Comparison of ENCODE assay signal across 1 cellular context in the genomic region with DNA sequence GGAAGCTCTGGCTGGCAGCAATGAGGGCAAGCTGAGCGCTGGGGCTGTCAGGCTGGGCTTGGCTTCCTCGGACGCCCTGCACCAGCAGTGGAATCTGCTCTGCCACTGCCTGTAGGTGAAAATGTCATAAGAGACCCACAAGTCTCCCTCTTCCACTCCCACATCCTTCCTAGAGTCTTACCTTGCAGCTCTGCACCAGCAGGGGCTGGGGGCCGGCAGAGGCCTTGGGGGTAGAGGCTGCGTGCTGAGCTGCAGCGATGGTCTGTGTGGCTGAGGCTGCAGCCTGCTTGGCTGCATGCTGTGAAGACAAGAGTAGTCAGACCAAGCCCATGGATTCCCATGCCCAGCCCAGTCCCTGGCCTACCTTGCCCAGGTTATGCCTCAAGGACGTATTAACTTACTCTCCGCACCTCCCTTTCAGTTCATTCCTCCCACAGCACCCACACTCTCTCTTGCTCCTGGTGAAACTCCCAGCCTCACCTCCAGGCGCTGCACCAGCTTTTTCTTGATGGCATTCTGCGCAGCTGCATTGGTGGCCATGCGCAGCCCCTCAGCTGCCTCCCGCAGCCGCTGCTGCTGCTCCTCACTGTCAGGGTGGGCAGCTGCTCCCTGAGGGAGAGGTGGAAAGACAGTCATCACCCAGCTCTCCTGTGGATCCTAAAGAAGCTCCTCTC.
TF ChIP-seq lines count a peak whose summit lies in the region.

No MANE protein-coding gene starts in this region.

TF ChIP-seq in GM23338, 12 proteins besides CTCF, POLR2A, EP300 and RAD21 (continued from another document):
- TF ChIP-seq, protein P1, sequence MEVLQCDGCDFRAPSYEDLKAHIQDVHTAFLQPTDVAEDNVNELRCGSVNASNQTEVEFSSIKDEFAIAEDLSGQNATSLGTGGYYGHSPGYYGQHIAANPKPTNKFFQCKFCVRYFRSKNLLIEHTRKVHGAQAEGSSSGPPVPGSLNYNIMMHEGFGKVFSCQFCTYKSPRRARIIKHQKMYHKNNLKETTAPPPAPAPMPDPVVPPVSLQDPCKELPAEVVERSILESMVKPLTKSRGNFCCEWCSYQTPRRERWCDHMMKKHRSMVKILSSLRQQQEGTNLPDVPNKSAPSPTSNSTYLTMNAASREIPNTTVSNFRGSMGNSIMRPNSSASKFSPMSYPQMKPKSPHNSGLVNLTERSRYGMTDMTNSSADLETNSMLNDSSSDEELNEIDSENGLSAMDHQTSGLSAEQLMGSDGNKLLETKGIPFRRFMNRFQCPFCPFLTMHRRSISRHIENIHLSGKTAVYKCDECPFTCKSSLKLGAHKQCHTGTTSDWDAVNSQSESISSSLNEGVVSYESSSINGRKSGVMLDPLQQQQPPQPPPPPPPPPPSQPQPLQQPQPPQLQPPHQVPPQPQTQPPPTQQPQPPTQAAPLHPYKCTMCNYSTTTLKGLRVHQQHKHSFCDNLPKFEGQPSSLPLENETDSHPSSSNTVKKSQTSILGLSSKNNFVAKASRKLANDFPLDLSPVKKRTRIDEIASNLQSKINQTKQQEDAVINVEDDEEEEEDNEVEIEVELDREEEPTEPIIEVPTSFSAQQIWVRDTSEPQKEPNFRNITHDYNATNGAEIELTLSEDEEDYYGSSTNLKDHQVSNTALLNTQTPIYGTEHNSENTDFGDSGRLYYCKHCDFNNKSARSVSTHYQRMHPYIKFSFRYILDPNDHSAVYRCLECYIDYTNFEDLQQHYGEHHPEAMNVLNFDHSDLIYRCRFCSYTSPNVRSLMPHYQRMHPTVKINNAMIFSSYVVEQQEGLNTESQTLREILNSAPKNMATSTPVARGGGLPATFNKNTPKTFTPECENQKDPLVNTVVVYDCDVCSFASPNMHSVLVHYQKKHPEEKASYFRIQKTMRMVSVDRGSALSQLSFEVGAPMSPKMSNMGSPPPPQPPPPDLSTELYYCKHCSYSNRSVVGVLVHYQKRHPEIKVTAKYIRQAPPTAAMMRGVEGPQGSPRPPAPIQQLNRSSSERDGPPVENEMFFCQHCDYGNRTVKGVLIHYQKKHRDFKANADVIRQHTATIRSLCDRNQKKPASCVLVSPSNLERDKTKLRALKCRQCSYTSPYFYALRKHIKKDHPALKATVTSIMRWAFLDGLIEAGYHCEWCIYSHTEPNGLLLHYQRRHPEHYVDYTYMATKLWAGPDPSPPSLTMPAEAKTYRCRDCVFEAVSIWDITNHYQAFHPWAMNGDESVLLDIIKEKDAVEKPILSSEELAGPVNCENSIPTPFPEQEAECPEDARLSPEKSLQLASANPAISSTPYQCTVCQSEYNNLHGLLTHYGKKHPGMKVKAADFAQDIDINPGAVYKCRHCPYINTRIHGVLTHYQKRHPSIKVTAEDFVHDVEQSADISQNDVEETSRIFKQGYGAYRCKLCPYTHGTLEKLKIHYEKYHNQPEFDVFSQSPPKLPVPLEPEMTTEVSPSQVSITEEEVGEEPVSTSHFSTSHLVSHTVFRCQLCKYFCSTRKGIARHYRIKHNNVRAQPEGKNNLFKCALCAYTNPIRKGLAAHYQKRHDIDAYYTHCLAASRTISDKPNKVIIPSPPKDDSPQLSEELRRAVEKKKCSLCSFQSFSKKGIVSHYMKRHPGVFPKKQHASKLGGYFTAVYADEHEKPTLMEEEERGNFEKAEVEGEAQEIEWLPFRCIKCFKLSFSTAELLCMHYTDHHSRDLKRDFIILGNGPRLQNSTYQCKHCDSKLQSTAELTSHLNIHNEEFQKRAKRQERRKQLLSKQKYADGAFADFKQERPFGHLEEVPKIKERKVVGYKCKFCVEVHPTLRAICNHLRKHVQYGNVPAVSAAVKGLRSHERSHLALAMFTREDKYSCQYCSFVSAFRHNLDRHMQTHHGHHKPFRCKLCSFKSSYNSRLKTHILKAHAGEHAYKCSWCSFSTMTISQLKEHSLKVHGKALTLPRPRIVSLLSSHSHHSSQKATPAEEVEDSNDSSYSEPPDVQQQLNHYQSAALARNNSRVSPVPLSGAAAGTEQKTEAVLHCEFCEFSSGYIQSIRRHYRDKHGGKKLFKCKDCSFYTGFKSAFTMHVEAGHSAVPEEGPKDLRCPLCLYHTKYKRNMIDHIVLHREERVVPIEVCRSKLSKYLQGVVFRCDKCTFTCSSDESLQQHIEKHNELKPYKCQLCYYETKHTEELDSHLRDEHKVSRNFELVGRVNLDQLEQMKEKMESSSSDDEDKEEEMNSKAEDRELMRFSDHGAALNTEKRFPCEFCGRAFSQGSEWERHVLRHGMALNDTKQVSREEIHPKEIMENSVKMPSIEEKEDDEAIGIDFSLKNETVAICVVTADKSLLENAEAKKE (CRISPR knock-in tag; IDR thresholded peaks at IDR 0.05), result no peak
- TF ChIP-seq EZH2phosphoT487 (IDR thresholded peaks at IDR 0.05; ENCODE audit: unreplicated experiment) (no peak), CREB1 (CRISPR knock-in tag; IDR thresholded peaks at IDR 0.05; ENCODE audit: low read depth) (no peak), STAT1 (IDR thresholded peaks at IDR 0.05; ENCODE audit: unreplicated experiment) (no peak), JUNB (IDR thresholded peaks at IDR 0.05; ENCODE audit: unreplicated experiment) (no peak), ZNF114 (CRISPR knock-in tag; IDR thresholded peaks at IDR 0.05) (no peak), NANOG (IDR thresholded peaks at IDR 0.05; ENCODE audit: borderline replicate concordance) (no peak), POLR2AphosphoS5 (IDR thresholded peaks at IDR 0.05; ENCODE audit: low read depth) (no peak)
- TF ChIP-seq, protein P2, sequence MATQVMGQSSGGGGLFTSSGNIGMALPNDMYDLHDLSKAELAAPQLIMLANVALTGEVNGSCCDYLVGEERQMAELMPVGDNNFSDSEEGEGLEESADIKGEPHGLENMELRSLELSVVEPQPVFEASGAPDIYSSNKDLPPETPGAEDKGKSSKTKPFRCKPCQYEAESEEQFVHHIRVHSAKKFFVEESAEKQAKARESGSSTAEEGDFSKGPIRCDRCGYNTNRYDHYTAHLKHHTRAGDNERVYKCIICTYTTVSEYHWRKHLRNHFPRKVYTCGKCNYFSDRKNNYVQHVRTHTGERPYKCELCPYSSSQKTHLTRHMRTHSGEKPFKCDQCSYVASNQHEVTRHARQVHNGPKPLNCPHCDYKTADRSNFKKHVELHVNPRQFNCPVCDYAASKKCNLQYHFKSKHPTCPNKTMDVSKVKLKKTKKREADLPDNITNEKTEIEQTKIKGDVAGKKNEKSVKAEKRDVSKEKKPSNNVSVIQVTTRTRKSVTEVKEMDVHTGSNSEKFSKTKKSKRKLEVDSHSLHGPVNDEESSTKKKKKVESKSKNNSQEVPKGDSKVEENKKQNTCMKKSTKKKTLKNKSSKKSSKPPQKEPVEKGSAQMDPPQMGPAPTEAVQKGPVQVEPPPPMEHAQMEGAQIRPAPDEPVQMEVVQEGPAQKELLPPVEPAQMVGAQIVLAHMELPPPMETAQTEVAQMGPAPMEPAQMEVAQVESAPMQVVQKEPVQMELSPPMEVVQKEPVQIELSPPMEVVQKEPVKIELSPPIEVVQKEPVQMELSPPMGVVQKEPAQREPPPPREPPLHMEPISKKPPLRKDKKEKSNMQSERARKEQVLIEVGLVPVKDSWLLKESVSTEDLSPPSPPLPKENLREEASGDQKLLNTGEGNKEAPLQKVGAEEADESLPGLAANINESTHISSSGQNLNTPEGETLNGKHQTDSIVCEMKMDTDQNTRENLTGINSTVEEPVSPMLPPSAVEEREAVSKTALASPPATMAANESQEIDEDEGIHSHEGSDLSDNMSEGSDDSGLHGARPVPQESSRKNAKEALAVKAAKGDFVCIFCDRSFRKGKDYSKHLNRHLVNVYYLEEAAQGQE (IDR thresholded peaks at IDR 0.05; ENCODE audit: unreplicated experiment), result no peak
TF ChIP-seq in GM23338: peak in this region for 0.
